ENCODE assay signal across 30 cellular contexts in the genomic region with DNA sequence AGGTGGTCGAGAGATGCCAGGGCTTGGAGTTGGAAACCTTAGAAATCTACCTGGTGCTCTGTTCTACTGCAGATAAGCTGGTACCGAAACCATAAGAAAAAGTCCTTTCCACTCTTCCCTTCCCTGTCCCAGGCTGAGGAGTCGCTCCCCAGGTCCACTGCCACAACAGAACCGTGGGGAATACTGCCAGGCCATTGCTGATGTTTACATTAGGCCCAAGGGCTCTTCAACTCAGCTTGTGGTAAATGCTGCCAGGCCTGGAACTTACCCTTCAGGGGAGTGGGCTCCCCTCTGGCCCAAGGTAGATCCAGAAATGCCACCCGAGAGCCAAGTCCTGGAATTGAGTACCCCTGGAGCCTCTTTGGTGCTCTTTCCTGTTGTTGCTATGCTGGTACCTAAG.
"Had no signal": no experiment of that assay in that cellular context is flagged by ENCODE, and none has a peak within 500 bp of the region (broad histone marks: within the 10 kb centered on the region; RNA-seq: fewer than 3 reads in every experiment).

No MANE protein-coding gene starts in this region.

- H3K4me3 Mint-ChIP-seq: activated CD4-positive, alpha-beta memory T cell treated with anti-CD3 and anti-CD28 coated beads, Interleukin-2, amount 10 ng/mL, durations not matched to agents 7 days and 5 days; activated CD8-positive, alpha-beta memory T cell treated with anti-CD3 and anti-CD28 coated beads, Interleukin-2, amount 10 ng/mL, durations not matched to agents 7 days and 5 days; activated naive CD4-positive, alpha-beta T cell treated with anti-CD3 and anti-CD28 coated beads for 36 hours; T-cell had no signal

- H2AFZ ChIP-seq: PC-9 had no signal

- DNase-seq: activated CD4-positive, alpha-beta memory T cell treated with anti-CD3 and anti-CD28 coated beads, Interleukin-2, amount 10 ng/mL, durations not matched to agents 7 days and 5 days; activated CD4-positive, alpha-beta T cell treated with anti-CD3 and anti-CD28 coated beads for 1 hour; activated CD4-positive, alpha-beta T cell treated with anti-CD3 and anti-CD28 coated beads for 48 hours; activated CD4-positive, CD25-positive, alpha-beta regulatory T cell; activated CD8-positive, alpha-beta memory T cell treated with anti-CD3 and anti-CD28 coated beads for 24 hours; activated CD8-positive, alpha-beta memory T cell treated with anti-CD3 and anti-CD28 coated beads, Interleukin-2, amount 10 ng/mL, durations not matched to agents 7 days and 5 days; activated gamma-delta T cell treated with Interleukin-2 at 50 U/mL for 16 hours; activated naive CD4-positive, alpha-beta T cell treated with anti-CD3 and anti-CD28 coated beads for 36 hours; activated T-cell treated with anti-CD3 and anti-CD28 coated beads, Interleukin-2, amount 50 U/mL, for 1 hour; adrenal gland; body of pancreas; cerebellar nuclear complex; Karpas-422; KBM-7; NCI-H1105; NCI-H1417 treated with DMSO at 0.1 percent for 48 hours; NCI-H187 treated with DMSO at 0.1 percent for 48 hours; NCI-H345; NCI-H524 treated with DMSO at 0.1 percent for 48 hours; PC-9; SIG-M5; T-cell; T-helper 2 cell; T-helper 9 cell; WERI-Rb-1 had no signal

- H3K27ac Mint-ChIP-seq: activated CD4-positive, alpha-beta memory T cell treated with anti-CD3 and anti-CD28 coated beads, Interleukin-2, amount 10 ng/mL, durations not matched to agents 7 days and 5 days; activated CD8-positive, alpha-beta memory T cell treated with anti-CD3 and anti-CD28 coated beads, Interleukin-2, amount 10 ng/mL, durations not matched to agents 7 days and 5 days; activated naive CD4-positive, alpha-beta T cell treated with anti-CD3 and anti-CD28 coated beads for 36 hours; activated naive CD4-positive, alpha-beta T cell treated with anti-CD3 and anti-CD28 coated beads, Interleukin-2, amount 50 U/mL, for 72 hours had no signal

- H3K27me3 ChIP-seq: adrenal gland, body of pancreas, breast epithelium had no signal

- H3K4me3 ChIP-seq: adrenal gland, body of pancreas, breast epithelium, PC-9 had no signal

- H3K9me3 ChIP-seq: adrenal gland, body of pancreas, breast epithelium had no signal

- H3K4me2 ChIP-seq: PC-9 had no signal

- H3K4me1 ChIP-seq: adrenal gland, body of pancreas, breast epithelium had no signal

- H3K27ac ChIP-seq: adrenal gland, body of pancreas, breast epithelium, PC-9, RWPE1, WERI-Rb-1 had no signal

- H3K27me3 Mint-ChIP-seq: activated CD4-positive, alpha-beta memory T cell treated with anti-CD3 and anti-CD28 coated beads, Interleukin-2, amount 10 ng/mL, durations not matched to agents 7 days and 5 days; activated CD8-positive, alpha-beta memory T cell treated with anti-CD3 and anti-CD28 coated beads, Interleukin-2, amount 10 ng/mL, durations not matched to agents 7 days and 5 days; T-cell had no signal

- ATAC-seq: activated CD8-positive, alpha-beta memory T cell treated with anti-CD3 and anti-CD28 coated beads, Interleukin-2, amount 10 ng/mL, durations not matched to agents 7 days and 5 days; activated naive CD4-positive, alpha-beta T cell treated with anti-CD3 and anti-CD28 coated beads, Interleukin-2, amount 50 U/mL, for 72 hours; body of pancreas; Right ventricle myocardium inferior; SK-N-SH treated with all-trans-retinoic acid at 6 μM for 48 hours; T-cell had no signal

- H3K36me3 ChIP-seq: breast epithelium, WERI-Rb-1 had no signal
